In genomic region chr15:85327820-85328219, GRCh38 we compare ENCODE assay signal across 14 cellular contexts.
"Had no signal": no experiment of that assay in that cellular context is flagged by ENCODE, and none has a peak within 500 bp of the region (broad histone marks: within the 10 kb centered on the region; RNA-seq: fewer than 3 reads in every experiment).

No MANE protein-coding gene starts in this region.

- H3K9me3 ChIP-seq: psoas muscle had no signal

- H3K27ac ChIP-seq: psoas muscle had no signal

- H3K4me3 ChIP-seq: psoas muscle had no signal

- DNase-seq: activated CD4-positive, alpha-beta T cell treated with anti-CD3 and anti-CD28 coated beads, Interleukin-2, amount 50 U/mL, for 4 hours; activated effector memory CD4-positive, alpha-beta T cell treated with Interleukin-2 at 50 U/mL for 16 hours; activated naive CD8-positive, alpha-beta T cell treated with anti-CD3 and anti-CD28 coated beads for 36 hours; activated T-cell treated with anti-CD3 and anti-CD28 coated beads, Interleukin-2, amount 50 U/mL, for 1 hour; anterior cingulate cortex; endodermal cell; erythroblast; hypothalamus; kidney glomerular epithelial cell; midbrain; nucleus accumbens; psoas muscle; stimulated activated CD4-positive, alpha-beta T cell treated with anti-CD3 and anti-CD28 coated beads, Interleukin-2, amount 100 ng/mL, for 48 hours had no signal

- H3K4me3 Mint-ChIP-seq: activated naive CD8-positive, alpha-beta T cell treated with anti-CD3 and anti-CD28 coated beads for 36 hours; endodermal cell had no signal

- H3K27ac Mint-ChIP-seq: endodermal cell had no signal

- H3K27me3 Mint-ChIP-seq: activated naive CD8-positive, alpha-beta T cell treated with anti-CD3 and anti-CD28 coated beads for 36 hours; stimulated activated naive CD8-positive, alpha-beta T cell treated with anti-CD3 and anti-CD28 coated beads, Interleukin-15, Interleukin-2, amounts not matched to agents 100 ng/mL and 50 ng/mL, for 24 hours had no signal
